1 cellular context compared by ENCODE assay signal in the genomic region with DNA sequence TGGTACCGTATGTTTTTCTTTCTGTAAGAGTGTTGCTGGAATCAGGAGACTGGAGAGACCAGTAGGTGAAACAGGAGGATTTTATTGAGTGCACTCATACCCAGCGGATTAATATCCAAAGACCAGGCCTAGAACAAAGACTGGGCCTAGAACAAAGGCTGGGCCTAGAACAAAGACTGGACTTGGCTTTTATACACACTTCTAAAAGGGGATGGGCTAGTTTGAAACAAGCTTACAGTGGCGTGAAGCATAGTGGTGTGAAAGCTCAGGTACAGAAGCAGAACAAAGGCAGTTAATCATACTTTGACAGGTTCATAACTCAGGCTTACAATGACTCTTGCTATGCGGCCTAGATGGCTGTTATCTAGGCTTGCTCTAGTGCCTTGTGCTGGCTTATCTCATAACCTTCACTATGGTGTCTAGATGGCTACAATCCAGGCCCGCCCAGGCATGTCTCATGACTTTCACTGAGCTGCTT.
TF ChIP-seq lines count a peak whose summit lies in the region.

No MANE protein-coding gene starts in this region.

TF ChIP-seq in endothelial cell of umbilical vein, 7 proteins besides CTCF, POLR2A, EP300 and RAD21:
- TF ChIP-seq POLR2AphosphoS5 (IDR thresholded peaks at IDR 0.05; ENCODE audit: insufficient read depth, low read depth, low read length) (no peak), FOS (IDR thresholded peaks at IDR 0.05; ENCODE audit: borderline replicate concordance, insufficient read depth, low read length) (no peak), MYC (IDR thresholded peaks at IDR 0.05; ENCODE audit: low read depth, low read length) (no peak), JUN (IDR thresholded peaks at IDR 0.05; ENCODE audit: borderline replicate concordance, insufficient read depth, insufficient read length, low read depth) (no peak), GATA2 (IDR thresholded peaks at IDR 0.05; ENCODE audit: insufficient read depth, insufficient read length, low read depth, low read length) (no peak)
TF ChIP-seq in endothelial cell of umbilical vein: peak in this region for 0.
